Comparison of ENCODE assay signal across 1 cellular context in the genomic region with DNA sequence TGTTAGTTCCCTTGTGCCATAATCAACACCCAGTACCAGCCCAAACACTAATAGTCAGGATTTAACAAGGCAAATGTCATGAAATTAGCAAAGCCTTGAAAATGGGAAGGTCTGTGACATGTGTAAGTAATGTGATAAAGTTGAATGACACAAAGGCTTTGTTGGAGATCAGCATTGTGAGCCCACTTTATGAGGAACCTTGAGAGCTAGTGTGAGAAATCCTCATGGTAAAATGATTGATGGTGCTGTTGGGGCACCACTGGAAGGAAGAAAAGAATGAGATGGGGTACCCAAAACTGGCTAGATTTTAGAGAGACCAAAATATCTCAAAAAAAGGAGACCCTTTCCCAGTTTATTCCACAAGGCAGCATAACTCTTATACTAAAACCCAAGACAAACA.
TF ChIP-seq lines count a peak whose summit lies in the region.

No MANE protein-coding gene starts in this region.

TF ChIP-seq in WTC11, 78 proteins besides CTCF, POLR2A, EP300 and RAD21:
- TF ChIP-seq, protein P1, sequence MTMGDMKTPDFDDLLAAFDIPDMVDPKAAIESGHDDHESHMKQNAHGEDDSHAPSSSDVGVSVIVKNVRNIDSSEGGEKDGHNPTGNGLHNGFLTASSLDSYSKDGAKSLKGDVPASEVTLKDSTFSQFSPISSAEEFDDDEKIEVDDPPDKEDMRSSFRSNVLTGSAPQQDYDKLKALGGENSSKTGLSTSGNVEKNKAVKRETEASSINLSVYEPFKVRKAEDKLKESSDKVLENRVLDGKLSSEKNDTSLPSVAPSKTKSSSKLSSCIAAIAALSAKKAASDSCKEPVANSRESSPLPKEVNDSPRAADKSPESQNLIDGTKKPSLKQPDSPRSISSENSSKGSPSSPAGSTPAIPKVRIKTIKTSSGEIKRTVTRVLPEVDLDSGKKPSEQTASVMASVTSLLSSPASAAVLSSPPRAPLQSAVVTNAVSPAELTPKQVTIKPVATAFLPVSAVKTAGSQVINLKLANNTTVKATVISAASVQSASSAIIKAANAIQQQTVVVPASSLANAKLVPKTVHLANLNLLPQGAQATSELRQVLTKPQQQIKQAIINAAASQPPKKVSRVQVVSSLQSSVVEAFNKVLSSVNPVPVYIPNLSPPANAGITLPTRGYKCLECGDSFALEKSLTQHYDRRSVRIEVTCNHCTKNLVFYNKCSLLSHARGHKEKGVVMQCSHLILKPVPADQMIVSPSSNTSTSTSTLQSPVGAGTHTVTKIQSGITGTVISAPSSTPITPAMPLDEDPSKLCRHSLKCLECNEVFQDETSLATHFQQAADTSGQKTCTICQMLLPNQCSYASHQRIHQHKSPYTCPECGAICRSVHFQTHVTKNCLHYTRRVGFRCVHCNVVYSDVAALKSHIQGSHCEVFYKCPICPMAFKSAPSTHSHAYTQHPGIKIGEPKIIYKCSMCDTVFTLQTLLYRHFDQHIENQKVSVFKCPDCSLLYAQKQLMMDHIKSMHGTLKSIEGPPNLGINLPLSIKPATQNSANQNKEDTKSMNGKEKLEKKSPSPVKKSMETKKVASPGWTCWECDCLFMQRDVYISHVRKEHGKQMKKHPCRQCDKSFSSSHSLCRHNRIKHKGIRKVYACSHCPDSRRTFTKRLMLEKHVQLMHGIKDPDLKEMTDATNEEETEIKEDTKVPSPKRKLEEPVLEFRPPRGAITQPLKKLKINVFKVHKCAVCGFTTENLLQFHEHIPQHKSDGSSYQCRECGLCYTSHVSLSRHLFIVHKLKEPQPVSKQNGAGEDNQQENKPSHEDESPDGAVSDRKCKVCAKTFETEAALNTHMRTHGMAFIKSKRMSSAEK (CRISPR knock-in tag; IDR thresholded peaks at IDR 0.05; ENCODE audit: borderline replicate concordance), result no peak
- TF ChIP-seq ELF4 (CRISPR knock-in tag; IDR thresholded peaks at IDR 0.05; ENCODE audit: low read depth), result no peak
- no peak for TF ChIP-seq ZNF138 (CRISPR knock-in tag; conservative IDR thresholded peaks at IDR 0.05)
- TF ChIP-seq, protein P2, sequence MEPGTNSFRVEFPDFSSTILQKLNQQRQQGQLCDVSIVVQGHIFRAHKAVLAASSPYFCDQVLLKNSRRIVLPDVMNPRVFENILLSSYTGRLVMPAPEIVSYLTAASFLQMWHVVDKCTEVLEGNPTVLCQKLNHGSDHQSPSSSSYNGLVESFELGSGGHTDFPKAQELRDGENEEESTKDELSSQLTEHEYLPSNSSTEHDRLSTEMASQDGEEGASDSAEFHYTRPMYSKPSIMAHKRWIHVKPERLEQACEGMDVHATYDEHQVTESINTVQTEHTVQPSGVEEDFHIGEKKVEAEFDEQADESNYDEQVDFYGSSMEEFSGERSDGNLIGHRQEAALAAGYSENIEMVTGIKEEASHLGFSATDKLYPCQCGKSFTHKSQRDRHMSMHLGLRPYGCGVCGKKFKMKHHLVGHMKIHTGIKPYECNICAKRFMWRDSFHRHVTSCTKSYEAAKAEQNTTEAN (CRISPR knock-in tag; IDR thresholded peaks at IDR 0.05), result no peak
- TF ChIP-seq NR1H2 (CRISPR knock-in tag; IDR thresholded peaks at IDR 0.05), result no peak
- no peak for TF ChIP-seq ZNF423 (CRISPR knock-in tag; IDR thresholded peaks at IDR 0.05)
- no peak for TF ChIP-seq SP1 (CRISPR knock-in tag; conservative IDR thresholded peaks at IDR 0.05)
- TF ChIP-seq GABPB1 (CRISPR knock-in tag; IDR thresholded peaks at IDR 0.05), result no peak
- TF ChIP-seq, protein P3, sequence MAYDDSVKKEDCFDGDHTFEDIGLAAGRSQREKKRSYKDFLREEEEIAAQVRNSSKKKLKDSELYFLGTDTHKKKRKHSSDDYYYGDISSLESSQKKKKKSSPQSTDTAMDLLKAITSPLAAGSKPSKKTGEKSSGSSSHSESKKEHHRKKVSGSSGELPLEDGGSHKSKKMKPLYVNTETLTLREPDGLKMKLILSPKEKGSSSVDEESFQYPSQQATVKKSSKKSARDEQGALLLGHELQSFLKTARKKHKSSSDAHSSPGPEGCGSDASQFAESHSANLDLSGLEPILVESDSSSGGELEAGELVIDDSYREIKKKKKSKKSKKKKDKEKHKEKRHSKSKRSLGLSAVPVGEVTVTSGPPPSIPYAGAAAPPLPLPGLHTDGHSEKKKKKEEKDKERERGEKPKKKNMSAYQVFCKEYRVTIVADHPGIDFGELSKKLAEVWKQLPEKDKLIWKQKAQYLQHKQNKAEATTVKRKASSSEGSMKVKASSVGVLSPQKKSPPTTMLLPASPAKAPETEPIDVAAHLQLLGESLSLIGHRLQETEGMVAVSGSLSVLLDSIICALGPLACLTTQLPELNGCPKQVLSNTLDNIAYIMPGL (CRISPR knock-in tag; IDR thresholded peaks at IDR 0.05), result no peak
- TF ChIP-seq, protein P4, sequence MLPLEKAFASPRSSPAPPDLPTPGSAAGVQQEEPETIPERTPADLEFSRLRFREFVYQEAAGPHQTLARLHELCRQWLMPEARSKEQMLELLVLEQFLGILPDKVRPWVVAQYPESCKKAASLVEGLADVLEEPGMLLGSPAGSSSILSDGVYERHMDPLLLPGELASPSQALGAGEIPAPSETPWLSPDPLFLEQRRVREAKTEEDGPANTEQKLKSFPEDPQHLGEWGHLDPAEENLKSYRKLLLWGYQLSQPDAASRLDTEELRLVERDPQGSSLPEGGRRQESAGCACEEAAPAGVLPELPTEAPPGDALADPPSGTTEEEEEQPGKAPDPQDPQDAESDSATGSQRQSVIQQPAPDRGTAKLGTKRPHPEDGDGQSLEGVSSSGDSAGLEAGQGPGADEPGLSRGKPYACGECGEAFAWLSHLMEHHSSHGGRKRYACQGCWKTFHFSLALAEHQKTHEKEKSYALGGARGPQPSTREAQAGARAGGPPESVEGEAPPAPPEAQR (CRISPR knock-in tag; IDR thresholded peaks at IDR 0.05), result no peak
- no peak for TF ChIP-seq OVOL2 (CRISPR knock-in tag; IDR thresholded peaks at IDR 0.05; ENCODE audit: borderline replicate concordance)
- TF ChIP-seq FOXJ3 (CRISPR knock-in tag; IDR thresholded peaks at IDR 0.05; ENCODE audit: borderline replicate concordance), result no peak
- TF ChIP-seq SOX15 (CRISPR knock-in tag; IDR thresholded peaks at IDR 0.05), result no peak
- no peak for TF ChIP-seq NR2C2 (CRISPR knock-in tag; IDR thresholded peaks at IDR 0.05)
- no peak for TF ChIP-seq ATF1 (CRISPR knock-in tag; IDR thresholded peaks at IDR 0.05)
- TF ChIP-seq ZNF219 (CRISPR knock-in tag; IDR thresholded peaks at IDR 0.05; ENCODE audit: borderline replicate concordance), result no peak
- TF ChIP-seq, protein P5, sequence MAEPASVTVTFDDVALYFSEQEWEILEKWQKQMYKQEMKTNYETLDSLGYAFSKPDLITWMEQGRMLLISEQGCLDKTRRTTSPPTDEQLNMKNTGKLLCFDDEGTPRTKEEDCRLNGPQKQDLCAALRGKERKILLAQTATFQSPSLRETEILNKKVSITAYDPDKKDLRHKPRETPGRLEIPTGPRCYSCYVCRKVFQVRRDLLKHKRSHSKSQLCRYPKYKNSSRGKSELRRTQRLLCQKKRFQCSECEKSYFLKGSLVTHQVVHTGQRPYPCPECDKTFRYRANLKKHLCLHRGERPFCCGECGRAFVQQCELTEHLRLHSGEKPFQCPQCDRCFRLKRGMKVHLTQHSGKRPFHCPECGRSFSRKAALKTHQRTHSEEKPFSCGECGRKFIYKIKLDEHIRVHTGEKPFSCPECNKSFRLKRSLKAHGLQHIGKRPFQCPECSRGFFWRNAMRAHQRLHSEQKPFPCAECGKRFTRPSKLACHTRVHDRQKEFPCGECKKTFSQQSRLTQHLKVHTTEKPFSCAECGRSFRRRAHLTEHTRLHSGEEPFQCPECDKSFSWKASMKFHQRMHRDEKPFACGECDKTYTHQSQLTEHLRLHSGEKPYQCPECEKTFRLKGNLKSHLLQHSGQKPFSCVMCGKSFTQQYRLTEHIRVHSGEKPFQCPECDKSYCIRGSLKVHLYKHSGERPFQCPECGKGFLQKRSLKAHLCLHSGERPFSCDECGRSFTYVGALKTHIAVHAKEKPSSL (CRISPR knock-in tag; conservative IDR thresholded peaks at IDR 0.05), result no peak
- no peak for TF ChIP-seq NFATC4 (CRISPR knock-in tag; IDR thresholded peaks at IDR 0.05)
- TF ChIP-seq, protein P6, sequence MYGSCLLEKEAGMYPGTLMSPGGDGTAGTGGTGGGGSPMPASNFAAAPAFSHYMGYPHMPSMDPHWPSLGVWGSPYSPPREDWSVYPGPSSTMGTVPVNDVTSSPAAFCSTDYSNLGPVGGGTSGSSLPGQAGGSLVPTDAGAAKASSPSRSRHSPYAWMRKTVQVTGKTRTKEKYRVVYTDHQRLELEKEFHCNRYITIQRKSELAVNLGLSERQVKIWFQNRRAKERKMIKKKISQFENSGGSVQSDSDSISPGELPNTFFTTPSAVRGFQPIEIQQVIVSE (CRISPR knock-in tag; IDR thresholded peaks at IDR 0.05; ENCODE audit: borderline replicate concordance), result no peak
